In the genomic region with DNA sequence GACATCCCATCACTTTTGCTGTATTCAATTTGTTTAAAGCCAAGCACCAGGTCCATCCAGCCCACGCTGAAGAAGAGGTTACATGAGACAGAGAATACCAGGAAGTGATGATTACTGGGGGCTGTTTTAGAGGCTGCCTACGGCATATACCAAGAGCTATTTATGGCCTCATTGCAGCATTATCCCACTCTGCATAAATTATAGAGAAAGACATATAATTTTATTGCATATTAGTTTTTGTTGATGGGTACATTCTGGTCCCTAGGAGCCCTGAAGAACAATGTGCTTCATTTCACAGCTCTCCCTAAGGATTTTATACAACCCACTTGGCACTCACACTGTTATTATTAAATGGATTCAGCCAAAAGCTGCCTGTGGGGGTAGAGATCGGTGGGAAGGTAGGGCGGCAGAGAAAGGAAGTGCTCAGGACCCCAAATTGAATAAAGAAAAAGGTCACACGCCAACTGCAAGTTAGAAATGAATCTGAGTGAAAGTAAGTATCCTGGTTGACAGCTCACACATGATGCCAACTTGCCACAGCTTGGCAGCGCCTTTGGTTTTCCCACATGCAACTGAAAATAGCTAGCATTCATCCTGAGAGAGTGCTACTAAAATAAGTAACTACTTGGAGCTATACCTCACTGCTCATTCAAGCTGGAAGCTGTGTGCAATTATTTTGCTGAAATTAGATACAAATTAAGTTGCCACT, we compare ENCODE assay signal across 11 cellular contexts.
A peak's percentile ranks its signal among the peaks of the same experiment; 100 is the strongest.
DNase-seq lines count a peak whose midpoint lies in the region; ATAC-seq and TF ChIP-seq lines count a peak whose summit lies in the region.
"Had no signal": no experiment of that assay in that cellular context is flagged by ENCODE, and none has a peak within 500 bp of the region (broad histone marks: within the 10 kb centered on the region; RNA-seq: fewer than 3 reads in every experiment).

No MANE protein-coding gene starts in this region.

- H3K4me1 ChIP-seq in ascending aorta (peaks cover 10 to 28% of the 10 kb centered on the region in 2 donors), right cardiac atrium (ENCODE audit: control insufficient read depth, insufficient read depth, low read length) (peaks cover 8% of the 10 kb centered on the region)

- peak; percentile 50 for DNase-seq in activated CD4-positive, alpha-beta memory T cell treated with anti-CD3 and anti-CD28 coated beads for 36 hours
- DNase-seq in activated CD4-positive, alpha-beta memory T cell treated with anti-CD3 and anti-CD28 coated beads, Interleukin-2, amount 10 ng/mL, durations not matched to agents 7 days and 5 days, result no peak
- DNase-seq in ascending aorta (ENCODE audit: low spot score in 2 of 2) (peak in 1 of 2 donors; percentile 75), right cardiac atrium (peak in 2 of 3 donors; percentile 72 to 76), mesenteric fat pad (ENCODE audit: low spot score) (no peak), foreskin fibroblast (no peak), D341Med (ENCODE audit: low spot score) (no peak)
- DNase-seq: HFFc6, NCI-H510A treated with DMSO at 0.1 percent for 48 hours, nephron progenitor cell had no signal

- TF ChIP-seq CTCF in ascending aorta (IDR thresholded peaks at IDR 0.05) (no peak), foreskin fibroblast (IDR thresholded peaks at IDR 0.05; ENCODE audit: low read depth, low read length) (no peak)

- CTCF ChIA-PET in activated CD4-positive, alpha-beta memory T cell treated with anti-CD3 and anti-CD28 coated beads for 36 hours (lab: Charles Lee), result interaction anchor here (0.7 to 5.2 kb wide), 6 partner anchors 27 to 934 kb away, joined by 3 to 53 read pairs (median 4); partner anchors contain the start of gene SSR3
- CTCF ChIA-PET in activated CD4-positive, alpha-beta memory T cell treated with anti-CD3 and anti-CD28 coated beads, Interleukin-2, amount 10 ng/mL, durations not matched to agents 7 days and 5 days (lab: Charles Lee), result interaction anchor here (1.3 to 7.5 kb wide), 3 partner anchors 43 to 401 kb away, joined by 3 to 92 read pairs (median 84); no protein-coding TSS in a partner anchor

- H3K27me3 ChIP-seq in ascending aorta, result no peaks in the 10 kb centered on the region
- H3K27me3 ChIP-seq in right cardiac atrium (ENCODE audit: control insufficient read depth, insufficient read depth), result no peaks in the 10 kb centered on the region

- ATAC-seq in right cardiac atrium, result no peak
- no peak for ATAC-seq in stimulated activated memory B cell treated with anti-CD40 and anti-IgM and Interleukin-4, amounts not matched to agents 10 μg/mL and 1 μg/mL and 100 μg/mL, for 72 hours

- H3K4me3 Mint-ChIP-seq in activated CD4-positive, alpha-beta memory T cell treated with anti-CD3 and anti-CD28 coated beads for 36 hours, result no peak overlapping the region
- H3K4me3 Mint-ChIP-seq in activated CD4-positive, alpha-beta memory T cell treated with anti-CD3 and anti-CD28 coated beads, Interleukin-2, amount 10 ng/mL, durations not matched to agents 7 days and 5 days, result no peak overlapping the region
- H3K4me3 Mint-ChIP-seq in stimulated activated memory B cell treated with anti-CD40 and anti-IgM and Interleukin-4, amounts not matched to agents 10 μg/mL and 1 μg/mL and 100 μg/mL, for 72 hours, result no peak overlapping the region
- H3K4me3 Mint-ChIP-seq: nephron progenitor cell had no signal

- H3K27me3 Mint-ChIP-seq in activated CD4-positive, alpha-beta memory T cell treated with anti-CD3 and anti-CD28 coated beads for 36 hours, result no peaks in the 10 kb centered on the region
- H3K27me3 Mint-ChIP-seq in activated CD4-positive, alpha-beta memory T cell treated with anti-CD3 and anti-CD28 coated beads, Interleukin-2, amount 10 ng/mL, durations not matched to agents 7 days and 5 days, result no peaks in the 10 kb centered on the region
- H3K27me3 Mint-ChIP-seq in stimulated activated memory B cell treated with anti-CD40 and anti-IgM and Interleukin-4, amounts not matched to agents 10 μg/mL and 1 μg/mL and 100 μg/mL, for 72 hours, result no peaks in the 10 kb centered on the region

- H3K9me3 ChIP-seq in ascending aorta (no peaks in the 10 kb centered on the region), right cardiac atrium (ENCODE audit: control insufficient read depth, low read length) (no peaks in the 10 kb centered on the region)

- no peaks in the 10 kb centered on the region for H3K36me3 ChIP-seq in ascending aorta

- no peaks in the 10 kb centered on the region for H3K9me3 Mint-ChIP-seq in activated CD4-positive, alpha-beta memory T cell treated with anti-CD3 and anti-CD28 coated beads for 36 hours
- no peaks in the 10 kb centered on the region for H3K9me3 Mint-ChIP-seq in activated CD4-positive, alpha-beta memory T cell treated with anti-CD3 and anti-CD28 coated beads, Interleukin-2, amount 10 ng/mL, durations not matched to agents 7 days and 5 days
- no peaks in the 10 kb centered on the region for H3K9me3 Mint-ChIP-seq in stimulated activated memory B cell treated with anti-CD40 and anti-IgM and Interleukin-4, amounts not matched to agents 10 μg/mL and 1 μg/mL and 100 μg/mL, for 72 hours
- H3K9me3 Mint-ChIP-seq: HFFc6, nephron progenitor cell had no signal

- H3K27ac ChIP-seq in ascending aorta (peak overlapping the region; percentile 97), right cardiac atrium (ENCODE audit: low read length) (peak overlapping the region; percentile 89)

- 51% methylated on average over 6 of the region's 6 CpGs for WGBS in right cardiac atrium

- H3K4me3 ChIP-seq in ascending aorta (peak overlapping the region in 1 of 2 donors; percentile 17), right cardiac atrium (ENCODE audit: low read length) (no peak overlapping the region), foreskin fibroblast (ENCODE audit: low read depth in 1 of 2, low read length in 2 of 2) (no peak overlapping the region)

- H3K4me1 Mint-ChIP-seq in activated CD4-positive, alpha-beta memory T cell treated with anti-CD3 and anti-CD28 coated beads for 36 hours (ENCODE audit: low read depth), result peaks cover 67% of the 10 kb centered on the region
- peaks cover 70% of the 10 kb centered on the region for H3K4me1 Mint-ChIP-seq in activated CD4-positive, alpha-beta memory T cell treated with anti-CD3 and anti-CD28 coated beads, Interleukin-2, amount 10 ng/mL, durations not matched to agents 7 days and 5 days
- H3K4me1 Mint-ChIP-seq in stimulated activated memory B cell treated with anti-CD40 and anti-IgM and Interleukin-4, amounts not matched to agents 10 μg/mL and 1 μg/mL and 100 μg/mL, for 72 hours, result peaks cover 68% of the 10 kb centered on the region

- no peak overlapping the region for H3K27ac Mint-ChIP-seq in activated CD4-positive, alpha-beta memory T cell treated with anti-CD3 and anti-CD28 coated beads for 36 hours
- H3K27ac Mint-ChIP-seq in activated CD4-positive, alpha-beta memory T cell treated with anti-CD3 and anti-CD28 coated beads, Interleukin-2, amount 10 ng/mL, durations not matched to agents 7 days and 5 days, result no peak overlapping the region
- peak overlapping the region; percentile 40 for H3K27ac Mint-ChIP-seq in stimulated activated memory B cell treated with anti-CD40 and anti-IgM and Interleukin-4, amounts not matched to agents 10 μg/mL and 1 μg/mL and 100 μg/mL, for 72 hours
- H3K27ac Mint-ChIP-seq: nephron progenitor cell had no signal

- POLR2A ChIA-PET in activated CD4-positive, alpha-beta memory T cell treated with anti-CD3 and anti-CD28 coated beads for 36 hours (lab: Charles Lee), result interaction anchor here (2.2 kb wide), 1 partner anchor 74 kb away, joined by 6 read pairs; the partner anchor contains the start of gene CCNL1
- POLR2A ChIA-PET in activated CD4-positive, alpha-beta memory T cell treated with anti-CD3 and anti-CD28 coated beads, Interleukin-2, amount 10 ng/mL, durations not matched to agents 7 days and 5 days (lab: Charles Lee), result interaction anchor here (0.6 to 15.0 kb wide), 8 partner anchors 46 to 531 kb away, joined by 3 to 381 read pairs (median 5); partner anchors contain the start of genes CCNL1, SSR3 and TIPARP

- intact Hi-C loops in activated CD4-positive, alpha-beta memory T cell treated with anti-CD3 and anti-CD28 coated beads for 36 hours (cut with micrococcal nuclease), result loop anchor here (5.0 kb wide), 1 partner anchor 141 kb away; no protein-coding TSS in a partner anchor
- intact Hi-C loops in ascending aorta (cut with DNase I) (loop anchor here (1.0 to 10.0 kb wide), 6 partner anchors 412 to 1234 kb away; partner anchors contain the start of genes GMPS, SLC33A1 and TIPARP), right cardiac atrium (cut with DNase I) (loop anchor here in 3 of 4 donors (5.0 to 10.0 kb wide), 6 partner anchors 46 to 531 kb away; partner anchors contain the start of genes SSR3 (in 2 of the 3), LEKR1 (in 1 of the 3) and TIPARP (in 1 of the 3))

- no peaks in the 10 kb centered on the region for H3K36me3 Mint-ChIP-seq in activated CD4-positive, alpha-beta memory T cell treated with anti-CD3 and anti-CD28 coated beads for 36 hours
- peaks cover 8% of the 10 kb centered on the region for H3K36me3 Mint-ChIP-seq in activated CD4-positive, alpha-beta memory T cell treated with anti-CD3 and anti-CD28 coated beads, Interleukin-2, amount 10 ng/mL, durations not matched to agents 7 days and 5 days (ENCODE audit: low read depth)
- H3K36me3 Mint-ChIP-seq in stimulated activated memory B cell treated with anti-CD40 and anti-IgM and Interleukin-4, amounts not matched to agents 10 μg/mL and 1 μg/mL and 100 μg/mL, for 72 hours, result peaks cover 5% of the 10 kb centered on the region

Comparison
In these comparisons a context has a peak if more than half of its experiments do, and no peak if none do; other contexts are left out.
1. DNase-seq: peak in activated CD4-positive, alpha-beta memory T cell treated with anti-CD3 and anti-CD28 coated beads for 36 hours (single experiment) and right cardiac atrium (2 of 3); none in activated CD4-positive, alpha-beta memory T cell treated with anti-CD3 and anti-CD28 coated beads, Interleukin-2, amount 10 ng/mL, durations not matched to agents 7 days and 5 days (single experiment), mesenteric fat pad (single experiment), foreskin fibroblast (0 of 2) and D341Med (single experiment).